Comparison of ENCODE assay signal across 23 cellular contexts in the genomic region with DNA sequence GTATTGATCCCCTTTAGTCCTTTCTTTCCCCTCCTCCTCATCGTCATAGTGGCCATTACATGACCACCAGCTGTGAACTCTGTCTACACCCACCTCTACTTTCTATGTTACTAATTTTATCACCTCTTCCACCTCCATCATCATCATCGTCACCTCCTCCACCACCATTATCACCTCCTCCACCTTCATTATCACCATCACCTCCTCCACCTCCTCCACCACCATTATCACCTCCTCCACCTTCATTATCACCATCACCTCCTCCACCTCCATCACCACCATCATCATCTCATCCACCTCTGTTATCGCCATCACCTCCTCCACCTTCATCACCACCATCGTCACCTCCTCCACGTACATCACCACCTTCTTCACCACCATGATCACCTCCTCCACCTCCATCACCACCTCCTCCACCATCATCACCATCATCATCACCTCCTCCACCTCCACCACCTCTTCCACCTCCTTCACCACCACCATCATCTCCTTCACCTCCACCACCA. TPM values are rescaled to one million over a fixed set of nuclear protein-coding genes. Genes with fewer than 3 reads are reported as not detected.
A peak's percentile ranks its signal among the peaks of the same experiment; 100 is the strongest.
DNase-seq lines count a peak whose midpoint lies in the region; ATAC-seq, FAIRE-seq and TF ChIP-seq lines count a peak whose summit lies in the region.
"Had no signal": no experiment of that assay in that cellular context is flagged by ENCODE, and none has a peak within 500 bp of the region (broad histone marks: within the 10 kb centered on the region; RNA-seq: fewer than 3 reads in every experiment).

No MANE protein-coding gene starts in this region.

- H3K27ac ChIP-seq in HEK293 (ENCODE audit: extremely low read depth, low read depth, low read length) (no peak overlapping the region), testis (no peak overlapping the region)
- H3K27ac ChIP-seq: C4-2B, SJSA1 had no signal

- CTCF ChIA-PET in HEK293 (lab: Yijun Ruan, JAX): no interaction called here

- peak overlapping the region; percentile 57 for H3K27ac Mint-ChIP-seq in endothelial cell (ENCODE audit: unreplicated experiment)
- H3K27ac Mint-ChIP-seq in natural killer cell treated with Interleukin-12 subunit alpha and Interleukin-12 subunit beta and Interleukin-15 and Interleukin-18, amount 100 ng/mL, for 72 hours: peak overlapping the region; percentile 75 to 86
- H3K27ac Mint-ChIP-seq: GM23338 had no signal

- H3K4me3 ChIP-seq in HEK293 (ENCODE audit: low read depth, low read length) (no peak overlapping the region), testis (no peak overlapping the region)
- H3K4me3 ChIP-seq: GM23338, K562, SJSA1 had no signal

- no peaks in the 10 kb centered on the region for H3K36me3 ChIP-seq in HEK293 (ENCODE audit: control insufficient read depth in 2 of 2, insufficient read depth in 1 of 2, low read length in 2 of 2)
- no peaks in the 10 kb centered on the region for H3K36me3 ChIP-seq in testis (ENCODE audit: low read depth, missing control alignments)
- H3K36me3 ChIP-seq: SJSA1 had no signal

- H3K9me3 ChIP-seq in HEK293 (ENCODE audit: control insufficient read depth, insufficient read depth, low read depth, low read length) (no peaks in the 10 kb centered on the region), testis (no peaks in the 10 kb centered on the region)
- H3K9me3 ChIP-seq: SJSA1 had no signal

- H3K9me3 Mint-ChIP-seq in endothelial cell (ENCODE audit: unreplicated experiment): no peaks in the 10 kb centered on the region
- peaks cover 11% of the 10 kb centered on the region for H3K9me3 Mint-ChIP-seq in natural killer cell treated with Interleukin-12 subunit alpha and Interleukin-12 subunit beta and Interleukin-15 and Interleukin-18, amount 100 ng/mL, for 72 hours

- H3K36me3 Mint-ChIP-seq in endothelial cell (ENCODE audit: low read depth, unreplicated experiment): peaks cover 15% of the 10 kb centered on the region
- H3K36me3 Mint-ChIP-seq in natural killer cell treated with Interleukin-12 subunit alpha and Interleukin-12 subunit beta and Interleukin-15 and Interleukin-18, amount 100 ng/mL, for 72 hours: peaks cover 27% of the 10 kb centered on the region

- H3K27me3 Mint-ChIP-seq in endothelial cell (ENCODE audit: unreplicated experiment): peaks cover 18% of the 10 kb centered on the region
- no peaks in the 10 kb centered on the region for H3K27me3 Mint-ChIP-seq in natural killer cell treated with Interleukin-12 subunit alpha and Interleukin-12 subunit beta and Interleukin-15 and Interleukin-18, amount 100 ng/mL, for 72 hours

- H3K4me3 Mint-ChIP-seq in endothelial cell (ENCODE audit: unreplicated experiment): peak overlapping the region; percentile 57
- no peak overlapping the region for H3K4me3 Mint-ChIP-seq in natural killer cell treated with Interleukin-12 subunit alpha and Interleukin-12 subunit beta and Interleukin-15 and Interleukin-18, amount 100 ng/mL, for 72 hours
- H3K4me3 Mint-ChIP-seq: GM23338 had no signal

- 91 to 92% methylated on average over 5 of the region's 5 CpGs for WGBS in testis, 2 donors

- no peak for ATAC-seq in natural killer cell treated with Interleukin-12 subunit alpha and Interleukin-12 subunit beta and Interleukin-15 and Interleukin-18, amount 100 ng/mL, for 72 hours
- ATAC-seq in GM18867 (IDR thresholded peaks at IDR 0.05; ENCODE audit: unreplicated experiment): no peak
- ATAC-seq: GM23338, K562, Right ventricle myocardium inferior had no signal

- FAIRE-seq in GM12891 (lab: Jason Lieb, UNC): peak; percentile 89
- FAIRE-seq: A204.1, K562, RCC 7860 had no signal

- TF ChIP-seq POLR2A in GM12891 (IDR thresholded peaks at IDR 0.05; ENCODE audit: low read depth, low read length) (no peak), testis (IDR thresholded peaks at IDR 0.05) (no peak)

- peaks cover 11% of the 10 kb centered on the region for H3K4me1 Mint-ChIP-seq in endothelial cell (ENCODE audit: unreplicated experiment)
- H3K4me1 Mint-ChIP-seq in natural killer cell treated with Interleukin-12 subunit alpha and Interleukin-12 subunit beta and Interleukin-15 and Interleukin-18, amount 100 ng/mL, for 72 hours (ENCODE audit: low read depth in 2 of 2): peaks cover 29 to 46% of the 10 kb centered on the region in 2 donors
- H3K4me1 Mint-ChIP-seq: GM23338 had no signal

- H3K4me1 ChIP-seq in HEK293 (ENCODE audit: control insufficient read depth, insufficient read depth, low read length) (no peaks in the 10 kb centered on the region), testis (no peaks in the 10 kb centered on the region)

- DNase-seq in GM12891 (ENCODE audit: insufficient read length, low spot score) (no peak), endothelial cell (ENCODE audit: low spot score) (no peak), testis (no peak), activated T-cell treated with anti-CD3 and anti-CD28 coated beads for 4 hours (no peak)
- DNase-seq in natural killer cell treated with Interleukin-12 subunit alpha and Interleukin-12 subunit beta and Interleukin-15 and Interleukin-18, amount 100 ng/mL, for 72 hours (ENCODE audit: low spot score): no peak
- DNase-seq: DMS53, GDM1, MM.1S, NCI-H1048, NCI-H1417 treated with DMSO at 0.1 percent for 48 hours, NCI-H187, NCI-H446, NCI-H526, OCI-M1 had no signal

- POLR2A ChIA-PET in HEK293 (lab: Yijun Ruan, JAX): no interaction called here

- no peaks in the 10 kb centered on the region for H3K27me3 ChIP-seq in testis
- H3K27me3 ChIP-seq: SJSA1 had no signal

- TF ChIP-seq CTCF in HEK293 (tag by site-specific recombination; IDR thresholded peaks at IDR 0.05): no peak
- TF ChIP-seq CTCF in endothelial cell (IDR thresholded peaks at IDR 0.05; ENCODE audit: unreplicated experiment): no peak
- no peak for TF ChIP-seq CTCF in testis (IDR thresholded peaks at IDR 0.05)

- intact Hi-C loops in testis (cut with DNase I; ENCODE audit: low total_unique reads): no loop called here

TF ChIP-seq in GM12891, 5 proteins besides CTCF, POLR2A, EP300 and RAD21:
- no peak for TF ChIP-seq SPI1 (IDR thresholded peaks at IDR 0.05; ENCODE audit: low read depth, low read length)
TF ChIP-seq in GM12891: peak in this region for 0.

TF ChIP-seq in HEK293, 187 proteins besides CTCF, POLR2A, EP300 and RAD21:
- TF ChIP-seq ZNF174 (tag by site-specific recombination; IDR thresholded peaks at IDR 0.05) (no peak), WT1 (tag by site-specific recombination; IDR thresholded peaks at IDR 0.05) (no peak), ZFHX2 (tag by site-specific recombination; conservative IDR thresholded peaks at IDR 0.05) (peak; percentile 77), ZNF394 (tag by site-specific recombination; IDR thresholded peaks at IDR 0.05; ENCODE audit: borderline replicate concordance) (no peak), GLI2 (tag by site-specific recombination; IDR thresholded peaks at IDR 0.05; ENCODE audit: borderline replicate concordance, low read depth) (no peak), TCF7L2 (IDR thresholded peaks at IDR 0.05; ENCODE audit: borderline replicate concordance, low read depth, low read length) (no peak), BCL11B (tag by site-specific recombination; IDR thresholded peaks at IDR 0.05; ENCODE audit: low read depth) (no peak), ZNF621 (tag by site-specific recombination; IDR thresholded peaks at IDR 0.05) (no peak), EGR2 (tag by site-specific recombination; IDR thresholded peaks at IDR 0.05; ENCODE audit: low read depth) (peak; percentile 97), ZNF48 (tag by site-specific recombination; IDR thresholded peaks at IDR 0.05) (no peak)
- TF ChIP-seq, protein P1, sequence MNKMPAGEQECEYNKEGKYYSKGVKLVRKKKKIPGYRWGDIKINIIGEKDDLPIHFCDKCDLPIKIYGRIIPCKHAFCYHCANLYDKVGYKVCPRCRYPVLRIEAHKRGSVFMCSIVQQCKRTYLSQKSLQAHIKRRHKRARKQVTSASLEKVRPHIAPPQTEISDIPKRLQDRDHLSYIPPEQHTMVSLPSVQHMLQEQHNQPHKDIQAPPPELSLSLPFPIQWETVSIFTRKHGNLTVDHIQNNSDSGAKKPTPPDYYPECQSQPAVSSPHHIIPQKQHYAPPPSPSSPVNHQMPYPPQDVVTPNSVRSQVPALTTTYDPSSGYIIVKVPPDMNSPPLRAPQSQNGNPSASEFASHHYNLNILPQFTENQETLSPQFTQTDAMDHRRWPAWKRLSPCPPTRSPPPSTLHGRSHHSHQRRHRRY (tag by site-specific recombination; IDR thresholded peaks at IDR 0.05): no peak
- TF ChIP-seq, protein P2, sequence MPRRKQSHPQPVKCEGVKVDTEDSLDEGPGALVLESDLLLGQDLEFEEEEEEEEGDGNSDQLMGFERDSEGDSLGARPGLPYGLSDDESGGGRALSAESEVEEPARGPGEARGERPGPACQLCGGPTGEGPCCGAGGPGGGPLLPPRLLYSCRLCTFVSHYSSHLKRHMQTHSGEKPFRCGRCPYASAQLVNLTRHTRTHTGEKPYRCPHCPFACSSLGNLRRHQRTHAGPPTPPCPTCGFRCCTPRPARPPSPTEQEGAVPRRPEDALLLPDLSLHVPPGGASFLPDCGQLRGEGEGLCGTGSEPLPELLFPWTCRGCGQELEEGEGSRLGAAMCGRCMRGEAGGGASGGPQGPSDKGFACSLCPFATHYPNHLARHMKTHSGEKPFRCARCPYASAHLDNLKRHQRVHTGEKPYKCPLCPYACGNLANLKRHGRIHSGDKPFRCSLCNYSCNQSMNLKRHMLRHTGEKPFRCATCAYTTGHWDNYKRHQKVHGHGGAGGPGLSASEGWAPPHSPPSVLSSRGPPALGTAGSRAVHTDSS (tag by site-specific recombination; IDR thresholded peaks at IDR 0.05): peak; percentile 30; the same call in 1 of the 2 replicates
TF ChIP-seq in HEK293: peak in this region for 3.

RNA-seq across cellular contexts. Expression of a gene that starts 25.8 kb away (rescaled TPM):
- 58.0 TPM for polyA plus RNA-seq in GM12891 (2012; ENCODE audit: low read depth, missing spikeins)
- total RNA-seq in endothelial cell (ENCODE audit: unreplicated experiment) (0.28 TPM), testis (1 to 10 TPM; 2.3 to 2.4 TPM)
- total RNA-seq in natural killer cell treated with Interleukin-12 subunit alpha and Interleukin-12 subunit beta and Interleukin-15 and Interleukin-18, amount 100 ng/mL, for 72 hours: 10 to 100 TPM; 86.8 to 95.0 TPM
- 2.7 TPM for polyA plus RNA-seq in testis (ENCODE audit: insufficient read depth, low read depth, low replicate concordance)
- total RNA-seq: SJSA1 had no signal

RNA-seq across cellular contexts. Expression of a gene that starts 31.9 kb away (rescaled TPM):
- 7.6 TPM for polyA plus RNA-seq in GM12891 (2012; ENCODE audit: low read depth, missing spikeins)
- 14.6 TPM for total RNA-seq in endothelial cell (ENCODE audit: unreplicated experiment)
- total RNA-seq in natural killer cell treated with Interleukin-12 subunit alpha and Interleukin-12 subunit beta and Interleukin-15 and Interleukin-18, amount 100 ng/mL, for 72 hours: 10 to 100 TPM; 13.9 to 21.5 TPM
- total RNA-seq in testis: 10 to 100 TPM; 13.1 to 16.7 TPM
- 7.7 TPM for polyA plus RNA-seq in testis (ENCODE audit: insufficient read depth, low read depth, low replicate concordance)

Comparison
In these comparisons a context has a peak if more than half of its experiments do, and no peak if none do; other contexts are left out.
1. RNA of a gene that starts 25.8 kb away (total RNA-seq): 86.8 to 95.0 TPM in natural killer cell treated with Interleukin-12 subunit alpha and Interleukin-12 subunit beta and Interleukin-15 and Interleukin-18, amount 100 ng/mL, for 72 hours; 2.3 to 2.4 TPM in testis and 0.28 TPM in endothelial cell (single experiment); every median in the first group is over 10 times any median in the second.